In genomic region chrY:7078725-7079124, GRCh38 we compare ENCODE assay signal across 5 cellular contexts.
"Had no signal": no experiment of that assay in that cellular context is flagged by ENCODE, and none has a peak within 500 bp of the region (broad histone marks: within the 10 kb centered on the region; RNA-seq: fewer than 3 reads in every experiment).

No MANE protein-coding gene starts in this region.

- DNase-seq: IMR-90, KBM-7 had no signal

- H3K4me3 ChIP-seq: K562 had no signal

- H3K27ac ChIP-seq: HL-60 had no signal

- ATAC-seq: HepG2, K562 had no signal
